In genomic region chr3:155871746-155872158, GRCh38 we compare ENCODE assay signal across 8 cellular contexts. TPM values are rescaled to one million over a fixed set of nuclear protein-coding genes. Genes with fewer than 3 reads are reported as not detected.
DNase-seq lines count a peak whose midpoint lies in the region; ATAC-seq and TF ChIP-seq lines count a peak whose summit lies in the region.

No MANE protein-coding gene starts in this region.

- H3K9ac ChIP-seq in Karpas-422 (ENCODE audit: low read length) = peak overlapping the region; percentile 100

- no peak overlapping the region for H2AFZ ChIP-seq in Karpas-422 (ENCODE audit: low read length)

- H3K4me1 ChIP-seq in Karpas-422 (ENCODE audit: low read length) = peaks cover 51% of the 10 kb centered on the region

- H3K27ac Mint-ChIP-seq in naive B cell = peak overlapping the region; percentile 56 to 97 (median 92)

- no peaks in the 10 kb centered on the region for H3K36me3 ChIP-seq in BJ (ENCODE audit: control insufficient read depth, insufficient read depth, low read length)
- H3K36me3 ChIP-seq in Karpas-422 (ENCODE audit: insufficient read depth, low read length) = 0 out of 2 replicates have a peak, but pooled peaks cover 5% of the 10 kb centered on the region

- H3K27me3 Mint-ChIP-seq in naive B cell = no peaks in the 10 kb centered on the region

- CTCF ChIA-PET in BJ (lab: Yijun Ruan, JAX) = interaction anchor here (0.7 kb wide), 2 partner anchors 18 to 66 kb away, joined by 3 read pairs; partner anchors contain the start of gene C3orf33

- H3K27me3 ChIP-seq in BJ (ENCODE audit: control insufficient read depth, insufficient read depth, low read length) (no peaks in the 10 kb centered on the region), Karpas-422 (ENCODE audit: low read length) (no peaks in the 10 kb centered on the region)

- peak overlapping the region; percentile 82 for H3K27ac ChIP-seq in Karpas-422 (ENCODE audit: low read length)

- H4K20me1 ChIP-seq in Karpas-422 (ENCODE audit: insufficient read depth, low read depth, low read length) = peaks cover 29% of the 10 kb centered on the region

- H3K9me2 ChIP-seq in Karpas-422 (replicated peaks; ENCODE audit: insufficient read depth, low read length) = no peaks in the 10 kb centered on the region

- peaks cover 63% of the 10 kb centered on the region for H3K79me2 ChIP-seq in Karpas-422 (ENCODE audit: low read length)

- H3K4me3 ChIP-seq in BJ (ENCODE audit: low read depth, low read length) (peak overlapping the region; percentile 99), Karpas-422 (ENCODE audit: low read length) (peak overlapping the region; percentile 99), choroid plexus epithelial cell (ENCODE audit: low read depth, low read length) (peak overlapping the region; percentile 96)

- H3K9me3 ChIP-seq in Karpas-422 (ENCODE audit: low read length) = no peaks in the 10 kb centered on the region

- peak overlapping the region; percentile 84 for H3K4me2 ChIP-seq in Karpas-422 (ENCODE audit: low read depth, low read length, poor library complexity, severe bottlenecking)

- no peaks in the 10 kb centered on the region for H3K36me3 Mint-ChIP-seq in naive B cell

- ATAC-seq in GM19351 (IDR thresholded peaks at IDR 0.05; ENCODE audit: unreplicated experiment) (peak; percentile 3), naive B cell (ENCODE audit: low read depth in 2 of 2) (no peak)

- H3K4me1 Mint-ChIP-seq in naive B cell = peaks cover 15 to 36% (median 19%) of the 10 kb centered on the region in 3 donors

- DNase-seq in BJ (ENCODE audit: low read depth) (no peak), Karpas-422 (no peak), choroid plexus epithelial cell (ENCODE audit: low read depth) (peak; percentile 48), naive B cell (no peak), NCI-H1048 (lab: John Stamatoyannopoulos, UW) (no peak), NCI-H2107 treated with DMSO at 0.1 percent for 48 hours (lab: John Stamatoyannopoulos, UW; ENCODE audit: unreplicated experiment) (no peak), NCI-H187 (lab: John Stamatoyannopoulos, UW) (no peak)

- POLR2A ChIA-PET in BJ (lab: Charles Lee) = interaction anchor here (0.6 kb wide), 1 partner anchor 619 kb away, joined by 3 read pairs; no protein-coding TSS in a partner anchor

- H3K4me3 Mint-ChIP-seq in naive B cell = peak overlapping the region; percentile 91 to 99 (median 94)

- H3K9me3 Mint-ChIP-seq in naive B cell = no peaks in the 10 kb centered on the region

- TF ChIP-seq CTCF in BJ (IDR thresholded peaks at IDR 0.05; ENCODE audit: insufficient read depth, low read depth, low read length) = no peak
- no peak for TF ChIP-seq CTCF in choroid plexus epithelial cell (conservative IDR thresholded peaks at IDR 0.05; ENCODE audit: low read depth, low read length)

RNA-seq across cellular contexts. Expression of gene GMPS, which starts 1.3 kb away (rescaled TPM):
- polyA plus RNA-seq in BJ (2011; rRNA removed) (13.6 and 32.1 TPM in 2 replicates), naive B cell (ENCODE audit: low read depth in 6 of 6) (10 to 100 TPM; 50.7 to 66.2 (median 57.0) TPM)
- polyA minus RNA-seq in BJ (2011; rRNA and poly(A)+ RNA removed) = 17.4 and 24.8 TPM in 2 replicates
- 50.9 and 83.1 TPM in 2 replicates for total RNA-seq in Karpas-422 (2014; rRNA removed; shearing (Covaris generic); ENCODE audit: low replicate concordance)

RNA-seq across cellular contexts. Expression of gene SLC33A1, which starts 17.5 kb away (rescaled TPM):
- polyA plus RNA-seq in BJ (2011; rRNA removed) (20.6 and 26.5 TPM in 2 replicates), naive B cell (ENCODE audit: low read depth in 6 of 6) (10 to 100 TPM; 10.5 to 21.1 (median 13.9) TPM)
- polyA minus RNA-seq in BJ (2011; rRNA and poly(A)+ RNA removed) = 16.8 and 24.0 TPM in 2 replicates
- 29.4 and 54.6 TPM in 2 replicates for total RNA-seq in Karpas-422 (2014; rRNA removed; shearing (Covaris generic); ENCODE audit: low replicate concordance)
